32 cellular contexts compared by ENCODE assay signal in the genomic region with DNA sequence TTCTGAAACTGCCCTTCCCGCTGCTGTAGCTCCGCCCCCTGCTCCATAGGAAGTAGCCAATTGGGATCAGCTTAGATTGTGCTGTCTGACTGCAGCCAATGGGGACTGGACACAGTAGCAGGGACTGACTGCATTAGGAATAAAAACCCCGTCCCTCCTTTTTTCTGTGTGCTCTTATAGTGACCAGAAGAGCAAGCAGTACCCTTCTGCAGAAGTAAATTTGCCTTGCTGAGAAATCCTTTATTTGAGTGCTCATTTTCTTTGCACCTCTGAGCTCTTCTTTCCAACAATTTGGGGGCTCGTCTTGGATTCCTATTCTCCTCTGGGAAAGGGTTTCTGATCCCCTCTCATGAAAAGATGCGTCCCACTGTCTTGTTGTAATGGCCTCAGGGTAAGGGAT. TPM values are rescaled to one million over a fixed set of nuclear protein-coding genes. Genes with fewer than 3 reads are reported as not detected.
"Had no signal": no experiment of that assay in that cellular context is flagged by ENCODE, and none has a peak within 500 bp of the region (broad histone marks: within the 10 kb centered on the region; RNA-seq: fewer than 3 reads in every experiment).

No MANE protein-coding gene starts in this region.

- H3K9me3 ChIP-seq: SJCRH30 had no signal

- DNase-seq: activated CD4-positive, alpha-beta memory T cell treated with anti-CD3 and anti-CD28 coated beads, Interleukin-2, amount 10 ng/mL, durations not matched to agents 7 days and 5 days; activated CD4-positive, alpha-beta T cell treated with anti-CD3 and anti-CD28 coated beads, Interleukin-2, amount 50 U/mL, for 1 hour; activated CD4-positive, CD25-positive, alpha-beta regulatory T cell; activated gamma-delta T cell; activated naive CD4-positive, alpha-beta T cell treated with anti-CD3 and anti-CD28 coated beads for 36 hours; activated naive CD8-positive, alpha-beta T cell treated with anti-CD3 and anti-CD28 coated beads for 36 hours; activated T-cell treated with anti-CD3 and anti-CD28 coated beads for 4 hours; activated T-cell treated with anti-CD3 and anti-CD28 coated beads, Interleukin-2, amount 50 U/mL, for 48 hours; cerebellar nuclear complex; MM.1S; NCI-H1105 treated with DMSO at 0.1 percent for 48 hours; NCI-H146; NCI-H187 treated with DMSO at 0.1 percent for 48 hours; NCI-H2107; NCI-H2171 treated with DMSO at 0.1 percent for 48 hours; NCI-H226; NCI-H526; NCI-H774; Right ventricle myocardium superior; SJCRH30; SK-N-SH; T-helper 1 cell had no signal

- ATAC-seq: activated T-helper 17 cell treated with anti-CD3 and anti-CD28 coated beads, Interleukin-2, amount 50 U/mL, for 72 hours; Panc1 had no signal

- H3K9ac ChIP-seq: SK-N-SH had no signal

- H3K9me2 ChIP-seq: SK-N-SH had no signal

- H3K4me1 ChIP-seq: SJCRH30 had no signal

- H3K36me3 ChIP-seq: SJCRH30 had no signal

- H3K4me2 ChIP-seq: SK-N-SH had no signal

- H3K4me3 ChIP-seq: SJCRH30 had no signal

- H3K27ac ChIP-seq: RWPE1, SJCRH30, VCaP had no signal

- H3K27me3 ChIP-seq: SJCRH30 had no signal

RNA-seq across cellular contexts. Expression of a gene that starts 16.2 kb away (rescaled TPM):
- total RNA-seq: activated CD4-positive, alpha-beta memory T cell treated with anti-CD3 and anti-CD28 coated beads, Interleukin-2, amount 10 ng/mL, durations not matched to agents 7 days and 5 days; activated CD8-positive, alpha-beta memory T cell treated with anti-CD3 and anti-CD28 coated beads for 36 hours; activated naive CD4-positive, alpha-beta T cell treated with anti-CD3 and anti-CD28 coated beads for 36 hours; activated naive CD8-positive, alpha-beta T cell treated with anti-CD3 and anti-CD28 coated beads for 36 hours; activated T-helper 17 cell treated with anti-CD3 and anti-CD28 coated beads, Interleukin-2, amount 50 U/mL, for 72 hours; cardiac septum; NCI-H460; OCI-LY7; Right ventricle myocardium superior; SJCRH30; T-helper 2 cell treated with Interferon-gamma antibody and Interleukin-4, amounts not matched to agents 100 ng/mL and 5 ng/mL, for 36 hours had no signal
- polyA plus RNA-seq: adipose tissue had no signal

RNA-seq across cellular contexts. Expression of a gene that starts 33.8 kb away (rescaled TPM):
- total RNA-seq: activated CD4-positive, alpha-beta memory T cell treated with anti-CD3 and anti-CD28 coated beads, Interleukin-2, amount 10 ng/mL, durations not matched to agents 7 days and 5 days; activated CD8-positive, alpha-beta memory T cell treated with anti-CD3 and anti-CD28 coated beads for 36 hours; activated naive CD4-positive, alpha-beta T cell treated with anti-CD3 and anti-CD28 coated beads for 36 hours; activated naive CD8-positive, alpha-beta T cell treated with anti-CD3 and anti-CD28 coated beads for 36 hours; activated T-helper 17 cell treated with anti-CD3 and anti-CD28 coated beads, Interleukin-2, amount 50 U/mL, for 72 hours; cardiac septum; NCI-H460; OCI-LY7; Right ventricle myocardium superior; SJCRH30; T-helper 2 cell treated with Interferon-gamma antibody and Interleukin-4, amounts not matched to agents 100 ng/mL and 5 ng/mL, for 36 hours had no signal
- polyA plus RNA-seq: adipose tissue, SK-N-SH had no signal
